9 cellular contexts compared by ENCODE assay signal in genomic region chr12:9095322-9095721, GRCh38. TPM values are rescaled to one million over a fixed set of nuclear protein-coding genes. Genes with fewer than 3 reads are reported as not detected.
"Had no signal": no experiment of that assay in that cellular context is flagged by ENCODE, and none has a peak within 500 bp of the region (broad histone marks: within the 10 kb centered on the region; RNA-seq: fewer than 3 reads in every experiment).

No MANE protein-coding gene starts in this region.

- ATAC-seq: HCT116 had no signal

- H3K36me3 ChIP-seq: HAP-1 had no signal

- FAIRE-seq: HTR-8/SVneo had no signal

- H3K9me3 ChIP-seq: HAP-1 had no signal

- H3K4me3 ChIP-seq: GM23248, HAP-1 had no signal

- H3K27ac ChIP-seq: GM23248 had no signal

- DNase-seq: GM23248, GOT3, H7, HFFc6, KBM-7 had no signal

RNA-seq across cellular contexts. Expression of gene A2M, which starts 20.4 kb away (rescaled TPM):
- total RNA-seq: H7, HT-29 had no signal
